21 cellular contexts compared by ENCODE assay signal in the genomic region with DNA sequence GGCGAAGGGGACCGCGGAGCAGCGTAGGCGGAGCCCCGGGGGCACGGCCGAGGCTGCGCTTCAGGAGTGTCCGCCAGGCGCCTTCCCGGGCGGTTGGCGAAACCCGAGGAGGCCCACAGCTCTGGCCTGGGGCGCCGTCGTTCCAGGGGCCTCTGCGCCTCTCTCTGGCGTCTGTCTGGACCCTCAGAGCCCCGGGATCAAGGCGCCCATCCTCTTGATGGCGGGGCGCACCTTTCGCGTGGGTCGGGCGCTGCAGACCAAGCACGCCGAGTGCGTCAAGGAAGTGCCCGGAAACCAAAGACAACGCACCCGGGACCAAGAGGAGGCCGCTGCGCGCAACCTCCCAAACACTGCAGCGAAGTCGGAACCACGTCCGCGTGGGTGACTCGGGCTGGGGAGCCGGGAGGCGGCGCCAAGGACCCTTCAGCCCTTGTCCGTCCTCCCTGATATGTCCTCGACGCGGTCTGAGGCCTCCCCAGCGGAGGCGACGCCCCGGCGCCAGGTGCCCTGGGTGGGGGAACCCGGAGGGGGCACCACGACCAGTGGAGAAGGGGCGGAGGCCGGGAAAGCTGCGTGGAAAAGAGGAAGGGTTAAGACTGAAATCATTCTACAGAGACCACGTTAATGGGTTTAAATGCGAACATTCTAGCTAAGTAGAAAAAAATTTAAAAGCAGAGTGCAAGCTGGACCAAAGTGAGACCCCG. TPM values are rescaled to one million over a fixed set of nuclear protein-coding genes. Genes with fewer than 3 reads are reported as not detected.
DNase-seq lines count a peak whose midpoint lies in the region; ATAC-seq and TF ChIP-seq lines count a peak whose summit lies in the region.
"Had no signal": no experiment of that assay in that cellular context is flagged by ENCODE, and none has a peak within 500 bp of the region (broad histone marks: within the 10 kb centered on the region; RNA-seq: fewer than 3 reads in every experiment).

No MANE protein-coding gene starts in this region.

- peaks cover 37 to 100% (median 64%) of the 10 kb centered on the region in 4 donors for H3K27me3 ChIP-seq in esophagus squamous epithelium

- POLR2A ChIA-PET in OCI-LY7 (lab: Charles Lee), result no interaction called here

- H3K9me3 ChIP-seq in OCI-LY7 (ENCODE audit: low read length) (no peaks in the 10 kb centered on the region), esophagus squamous epithelium (no peaks in the 10 kb centered on the region)
- H3K9me3 ChIP-seq: esophagus muscularis mucosa, mucosa of descending colon, Peyer's patch, thyroid gland had no signal

- H3K4me2 ChIP-seq in OCI-LY7 (ENCODE audit: low read length), result no peak overlapping the region

- CTCF ChIA-PET in OCI-LY7 (lab: Charles Lee; ENCODE audit: unreplicated experiment), result no interaction called here

- H3K9me3 Mint-ChIP-seq in type B pancreatic cell, result no peaks in the 10 kb centered on the region
- H3K9me3 Mint-ChIP-seq: activated CD4-positive, alpha-beta memory T cell treated with anti-CD3 and anti-CD28 coated beads for 36 hours; activated naive CD8-positive, alpha-beta T cell treated with anti-CD3 and anti-CD28 coated beads, Interleukin-2, amount 50 U/mL, for 24 hours; activated T-helper 1 cell treated with anti-CD3 and anti-CD28 coated beads, Interleukin-12 subunit alpha, Interleukin-12 subunit beta, Interleukin-2, Interleukin-4 antibody, amounts not matched to agents 30 ng/mL and 10 ng/mL and 1 ng/mL, durations not matched to agents 14 hours and 24 hours and 36 hours had no signal

- peaks cover under 1% of the 10 kb centered on the region for H3K4me1 Mint-ChIP-seq in type B pancreatic cell (ENCODE audit: unreplicated experiment)
- H3K4me1 Mint-ChIP-seq: B cell had no signal

- BruUV-seq in OCI-LY7 (replicated peaks; lab: Mats Ljungman, UMichigan), result no TSS peak

- no peaks in the 10 kb centered on the region for H4K20me1 ChIP-seq in OCI-LY7 (ENCODE audit: insufficient read depth, low read length)

- peak; percentile 49 for TF ChIP-seq CTCF in type B pancreatic cell (conservative IDR thresholded peaks at IDR 0.05)
- TF ChIP-seq CTCF in OCI-LY7 (conservative IDR thresholded peaks at IDR 0.05; ENCODE audit: low read length), result no peak
- TF ChIP-seq CTCF in esophagus squamous epithelium (IDR thresholded peaks at IDR 0.05), result no peak

- H3K36me3 Mint-ChIP-seq in type B pancreatic cell, result peaks cover 3% of the 10 kb centered on the region
- H3K36me3 Mint-ChIP-seq: activated CD4-positive, alpha-beta memory T cell treated with anti-CD3 and anti-CD28 coated beads for 36 hours had no signal

- H3K9me2 ChIP-seq in OCI-LY7 (ENCODE audit: insufficient read depth, low read length), result no peaks in the 10 kb centered on the region

- H3K36me3 ChIP-seq in OCI-LY7 (ENCODE audit: insufficient read depth, low read length), result no peaks in the 10 kb centered on the region
- no peaks in the 10 kb centered on the region for H3K36me3 ChIP-seq in esophagus squamous epithelium
- H3K36me3 ChIP-seq: esophagus muscularis mucosa, Peyer's patch, thyroid gland had no signal

- H3K4me3 ChIP-seq in OCI-LY7 (ENCODE audit: low read depth, low read length, poor library complexity, severe bottlenecking), result no peak overlapping the region
- H3K4me3 ChIP-seq in esophagus squamous epithelium, result peak overlapping the region in 2 of 4 donors; percentile 25 to 47
- H3K4me3 ChIP-seq: esophagus muscularis mucosa, mucosa of descending colon, Peyer's patch, thyroid gland had no signal

- no peak overlapping the region for H3K27ac ChIP-seq in OCI-LY7 (ENCODE audit: low read depth, low read length, poor library complexity, severe bottlenecking)
- no peak overlapping the region for H3K27ac ChIP-seq in esophagus squamous epithelium
- H3K27ac ChIP-seq: esophagus muscularis mucosa, Peyer's patch, thyroid gland had no signal

- peak overlapping the region; percentile 83 for H3K4me3 Mint-ChIP-seq in type B pancreatic cell
- H3K4me3 Mint-ChIP-seq: activated CD4-positive, alpha-beta memory T cell treated with anti-CD3 and anti-CD28 coated beads for 36 hours; activated naive CD8-positive, alpha-beta T cell treated with anti-CD3 and anti-CD28 coated beads, Interleukin-2, amount 50 U/mL, for 24 hours; activated T-helper 1 cell treated with anti-CD3 and anti-CD28 coated beads, Interleukin-12 subunit alpha, Interleukin-12 subunit beta, Interleukin-2, Interleukin-4 antibody, amounts not matched to agents 30 ng/mL and 10 ng/mL and 1 ng/mL, durations not matched to agents 14 hours and 24 hours and 36 hours; B cell had no signal

- peaks cover 90% of the 10 kb centered on the region for H3K27me3 Mint-ChIP-seq in type B pancreatic cell

- intact Hi-C loops in left ventricle myocardium superior (cut with micrococcal nuclease) (no loop called here), cardiac septum (cut with DNase I) (no loop called here), OCI-LY7 (cut with micrococcal nuclease; ENCODE audit: unreplicated experiment) (no loop called here), esophagus squamous epithelium (cut with DNase I) (no loop called here)

- H3K27ac Mint-ChIP-seq in type B pancreatic cell, result no peak overlapping the region
- H3K27ac Mint-ChIP-seq: activated CD4-positive, alpha-beta memory T cell treated with anti-CD3 and anti-CD28 coated beads for 36 hours; activated naive CD8-positive, alpha-beta T cell treated with anti-CD3 and anti-CD28 coated beads, Interleukin-2, amount 50 U/mL, for 24 hours; activated T-helper 1 cell treated with anti-CD3 and anti-CD28 coated beads, Interleukin-12 subunit alpha, Interleukin-12 subunit beta, Interleukin-2, Interleukin-4 antibody, amounts not matched to agents 30 ng/mL and 10 ng/mL and 1 ng/mL, durations not matched to agents 14 hours and 24 hours and 36 hours; B cell had no signal

- H3K4me1 ChIP-seq in OCI-LY7 (ENCODE audit: insufficient read depth, low read length, poor library complexity, severe bottlenecking) (no peaks in the 10 kb centered on the region), esophagus squamous epithelium (peaks cover 13 to 53% (median 23%) of the 10 kb centered on the region in 3 donors)

- ATAC-seq in left ventricle myocardium superior (no peak), GM18502 (IDR thresholded peaks at IDR 0.05; ENCODE audit: poor library complexity, unreplicated experiment) (no peak)
- ATAC-seq: activated naive CD8-positive, alpha-beta T cell treated with anti-CD3 and anti-CD28 coated beads, Interleukin-2, amount 50 U/mL, for 24 hours; HCT116 had no signal

- H2AFZ ChIP-seq in OCI-LY7 (ENCODE audit: low read length), result no peak overlapping the region

- H3K79me2 ChIP-seq in OCI-LY7 (ENCODE audit: insufficient read depth, low read depth, low read length), result no peaks in the 10 kb centered on the region

- TF ChIP-seq POLR2A in esophagus squamous epithelium (IDR thresholded peaks at IDR 0.05), result no peak

- peak; percentile 14 for DNase-seq in left ventricle myocardium superior
- DNase-seq in cardiac septum (ENCODE audit: low spot score), result no peak
- DNase-seq in NCI-H69 (lab: John Stamatoyannopoulos, UW), result peak; percentile 56
- DNase-seq in left kidney (ENCODE audit: low read depth, low spot score), result peak; percentile 69
- DNase-seq in type B pancreatic cell (ENCODE audit: extremely low spot score, unreplicated experiment), result no peak
- no peak for DNase-seq in OCI-LY7 (ENCODE audit: low spot score)
- no peak for DNase-seq in esophagus squamous epithelium (lab: John Stamatoyannopoulos, UW)
- DNase-seq: activated CD4-positive, alpha-beta memory T cell treated with anti-CD3 and anti-CD28 coated beads for 36 hours; activated naive CD8-positive, alpha-beta T cell treated with anti-CD3 and anti-CD28 coated beads, Interleukin-2, amount 50 U/mL, for 24 hours; Karpas-422; kidney glomerular epithelial cell; NCI-H82; Peyer's patch; thyroid gland had no signal

- 2 to 9% methylated on average over 5 to 7 of the region's 63 CpGs for WGBS in esophagus squamous epithelium, 2 donors

RNA-seq across cellular contexts. Expression of gene HMX1, which starts 9.9 kb away (rescaled TPM):
- not detected for total RNA-seq in left ventricle myocardium superior
- not detected for total RNA-seq in cardiac septum
- 3.2 and 3.4 TPM in 2 replicates for total RNA-seq in type B pancreatic cell (ENCODE audit: low replicate concordance)
- not detected in 2 replicates for total RNA-seq in OCI-LY7 (2014; rRNA removed; shearing (Covaris generic))
- not detected in 2 replicates for total RNA-seq in OCI-LY7 (2022)
- total RNA-seq in esophagus squamous epithelium, result under 1 TPM in 1 of 4 donors, not detected in 3; 0.19 TPM
- total RNA-seq: activated CD4-positive, alpha-beta memory T cell treated with anti-CD3 and anti-CD28 coated beads for 36 hours; activated T-helper 1 cell treated with anti-CD3 and anti-CD28 coated beads, Interleukin-12 subunit alpha, Interleukin-12 subunit beta, Interleukin-2, Interleukin-4 antibody, amounts not matched to agents 30 ng/mL and 10 ng/mL and 1 ng/mL, durations not matched to agents 14 hours and 24 hours and 36 hours; B cell; dermis microvascular lymphatic vessel endothelial cell; Peyer's patch had no signal

Comparison
In these comparisons a context has a peak if more than half of its experiments do, and no peak if none do; other contexts are left out.
1. DNase-seq: peak in left ventricle myocardium superior (single experiment), NCI-H69 (single experiment) and left kidney (single experiment); none in cardiac septum (single experiment), type B pancreatic cell (single experiment), OCI-LY7 (single experiment) and esophagus squamous epithelium (single experiment).